Comparison of ENCODE assay signal across 8 cellular contexts in the genomic region with DNA sequence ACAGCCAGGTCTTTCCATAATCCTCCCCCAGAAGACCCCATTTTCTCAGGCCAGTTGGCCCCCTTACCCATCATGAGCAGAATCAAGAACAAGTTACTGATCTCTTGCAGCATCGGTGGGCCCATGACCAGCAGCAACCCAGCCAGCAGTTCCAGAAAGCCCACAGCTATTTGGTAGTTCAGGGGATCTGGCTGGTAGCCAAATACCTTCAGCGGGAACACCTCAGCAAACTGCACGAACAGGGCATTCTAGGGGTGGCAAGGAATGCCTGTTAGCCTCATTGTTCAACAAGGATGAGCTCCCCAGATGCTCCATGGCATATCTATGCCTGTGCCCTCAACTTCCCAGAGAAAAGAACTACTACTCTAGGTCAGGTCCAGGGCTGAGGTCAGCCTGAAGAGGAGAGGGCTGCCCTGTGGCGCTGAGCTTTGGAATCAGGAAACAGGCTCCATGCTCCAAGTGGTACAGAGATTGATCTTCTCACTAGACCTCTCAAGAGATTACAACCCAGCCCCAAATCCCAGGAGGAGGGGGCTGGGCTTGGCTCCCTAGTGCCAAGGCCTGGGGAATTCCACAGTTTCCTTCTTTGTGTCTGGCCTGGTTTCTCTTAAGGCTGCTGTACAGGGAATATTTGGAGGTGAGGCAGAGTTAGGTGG. TPM values are rescaled to one million over a fixed set of nuclear protein-coding genes. Genes with fewer than 3 reads are reported as not detected.
DNase-seq lines count a peak whose midpoint lies in the region; ATAC-seq and TF ChIP-seq lines count a peak whose summit lies in the region.

No MANE protein-coding gene starts in this region.

- intact Hi-C loops in OCI-LY7 (cut with micrococcal nuclease; ENCODE audit: unreplicated experiment): loop anchor here (10.0 kb wide), 1 partner anchor 129 kb away; the partner anchor contains the start of gene SMIM12

- H3K36me3 Mint-ChIP-seq in progenitor cell of endocrine pancreas (ENCODE audit: insufficient read depth): peaks cover 1% of the 10 kb centered on the region

- POLR2A ChIA-PET in OCI-LY7 (lab: Charles Lee): interaction anchor here (0.5 to 3.1 kb wide), 4 partner anchors 21 to 134 kb away, joined by 3 to 27 read pairs (median 4); partner anchors contain the start of gene ZMYM6

- H3K27ac Mint-ChIP-seq in progenitor cell of endocrine pancreas: peak overlapping the region; percentile 59

- H3K79me2 ChIP-seq in OCI-LY7 (ENCODE audit: insufficient read depth, low read depth, low read length): peaks cover 6% of the 10 kb centered on the region; the same call in 1 of the 2 replicates

- TF ChIP-seq CTCF in OCI-LY7 (conservative IDR thresholded peaks at IDR 0.05; ENCODE audit: low read length) (no peak), epithelial cell of esophagus (IDR thresholded peaks at IDR 0.05; ENCODE audit: insufficient read depth, low read depth, low read length, missing control alignments) (no peak), progenitor cell of endocrine pancreas (IDR thresholded peaks at IDR 0.05; ENCODE audit: unreplicated experiment) (no peak)

- peak overlapping the region; percentile 90 for H3K4me3 Mint-ChIP-seq in progenitor cell of endocrine pancreas (ENCODE audit: low read depth)

- peaks cover 30% of the 10 kb centered on the region for H3K4me1 ChIP-seq in OCI-LY7 (ENCODE audit: insufficient read depth, low read length, poor library complexity, severe bottlenecking)

- H3K4me1 Mint-ChIP-seq in progenitor cell of endocrine pancreas (ENCODE audit: low read depth): peaks cover 9% of the 10 kb centered on the region

- no peaks in the 10 kb centered on the region for H3K9me3 ChIP-seq in OCI-LY7 (ENCODE audit: low read length)

- no peaks in the 10 kb centered on the region for H3K27me3 Mint-ChIP-seq in progenitor cell of endocrine pancreas

- no peaks in the 10 kb centered on the region for H3K9me3 Mint-ChIP-seq in progenitor cell of endocrine pancreas (ENCODE audit: low read depth)

- peak overlapping the region; percentile 76 for H3K4me3 ChIP-seq in OCI-LY7 (ENCODE audit: low read depth, low read length, poor library complexity, severe bottlenecking)
- H3K4me3 ChIP-seq in epithelial cell of esophagus (ENCODE audit: low read length): peak overlapping the region; percentile 67

- no peaks in the 10 kb centered on the region for H3K9me2 ChIP-seq in OCI-LY7 (ENCODE audit: insufficient read depth, low read length)

- DNase-seq in Daoy (ENCODE audit: low read depth) (peak; percentile 34), OCI-LY7 (ENCODE audit: low spot score) (peak; percentile 4), epithelial cell of esophagus (ENCODE audit: low read depth) (peak; percentile 27), progenitor cell of endocrine pancreas (ENCODE audit: low spot score, unreplicated experiment) (no peak), NCI-H187 (lab: John Stamatoyannopoulos, UW) (no peak), NCI-H1694 (lab: John Stamatoyannopoulos, UW) (no peak)

- H3K4me2 ChIP-seq in OCI-LY7 (ENCODE audit: low read length): peak overlapping the region; percentile 93

- 0 out of 2 replicates have a peak, but pooled peaks cover 2% of the 10 kb centered on the region for H4K20me1 ChIP-seq in OCI-LY7 (ENCODE audit: insufficient read depth, low read length)

- BruUV-seq in OCI-LY7 (replicated peaks; lab: Mats Ljungman, UMichigan): no TSS peak

- ATAC-seq in GM18870 (IDR thresholded peaks at IDR 0.05; ENCODE audit: unreplicated experiment): no peak
- ATAC-seq in HG03439 (IDR thresholded peaks at IDR 0.05; ENCODE audit: unreplicated experiment): no peak

- H3K27ac ChIP-seq in OCI-LY7 (ENCODE audit: low read depth, low read length, poor library complexity, severe bottlenecking): no peak overlapping the region

- CTCF ChIA-PET in OCI-LY7 (lab: Charles Lee; ENCODE audit: unreplicated experiment): no interaction called here

- H3K36me3 ChIP-seq in OCI-LY7 (ENCODE audit: insufficient read depth, low read length): peaks cover 17% of the 10 kb centered on the region

- H2AFZ ChIP-seq in OCI-LY7 (ENCODE audit: low read length): no peak overlapping the region; the same call in 1 of the 2 replicates

RNA-seq across cellular contexts. Expression of gene TMEM35B, which starts 1.3 kb away (rescaled TPM):
- total RNA-seq in Daoy (2014; rRNA removed; shearing (Covaris generic)): 30.5 TPM in 2 replicates
- total RNA-seq in OCI-LY7 (2014; rRNA removed; shearing (Covaris generic)): 15.5 and 16.5 TPM in 2 replicates
- 19.4 and 19.8 TPM in 2 replicates for total RNA-seq in OCI-LY7 (2022)
- total RNA-seq in progenitor cell of endocrine pancreas: 8.8 and 10.0 TPM in 2 replicates

RNA-seq across cellular contexts. Expression of gene ZMYM6, which starts 47.9 kb away (rescaled TPM):
- 10.8 and 13.1 TPM in 2 replicates for total RNA-seq in Daoy (2014; rRNA removed; shearing (Covaris generic))
- total RNA-seq in OCI-LY7 (2014; rRNA removed; shearing (Covaris generic)): 10.9 and 11.4 TPM in 2 replicates
- total RNA-seq in OCI-LY7 (2022) (24.2 and 30.5 TPM in 2 replicates), progenitor cell of endocrine pancreas (27.3 and 30.1 TPM in 2 replicates)

RNA-seq across cellular contexts. Expression of gene DLGAP3, which starts 54.4 kb away (rescaled TPM):
- 0.34 and 0.89 TPM in 2 replicates for total RNA-seq in Daoy (2014; rRNA removed; shearing (Covaris generic))
- 0.47 and 0.64 TPM in 2 replicates for total RNA-seq in OCI-LY7 (2014; rRNA removed; shearing (Covaris generic))
- total RNA-seq in OCI-LY7 (2022): 0.42 and 0.44 TPM in 2 replicates
- 1.3 TPM in 2 replicates for total RNA-seq in progenitor cell of endocrine pancreas

Comparison
In these comparisons a context has a peak if more than half of its experiments do, and no peak if none do; other contexts are left out.
1. DNase-seq: peak in Daoy (single experiment), OCI-LY7 (single experiment) and epithelial cell of esophagus (single experiment); none in progenitor cell of endocrine pancreas (single experiment), NCI-H187 (0 of 2) and NCI-H1694 (single experiment).